In genomic region chr14:54087376-54087775, GRCh38 we compare ENCODE assay signal across 18 cellular contexts.
"Had no signal": no experiment of that assay in that cellular context is flagged by ENCODE, and none has a peak within 500 bp of the region (broad histone marks: within the 10 kb centered on the region; RNA-seq: fewer than 3 reads in every experiment).

No MANE protein-coding gene starts in this region.

- H3K36me3 ChIP-seq: adrenal gland, cardiac muscle cell, left lung, right atrium auricular region, spleen had no signal

- H3K4me3 Mint-ChIP-seq: activated CD8-positive, alpha-beta memory T cell treated with anti-CD3 and anti-CD28 coated beads, Interleukin-2, amount 10 ng/mL, durations not matched to agents 7 days and 5 days; activated naive CD4-positive, alpha-beta T cell treated with anti-CD3 and anti-CD28 coated beads, Interleukin-2, amount 50 U/mL, for 24 hours; endodermal cell; natural killer cell; stimulated activated naive CD8-positive, alpha-beta T cell treated with anti-CD3 and anti-CD28 coated beads, Interleukin-15, amount 100 ng/mL, for 72 hours had no signal

- H3K27me3 ChIP-seq: adrenal gland, cardiac muscle cell, hepatocyte, left lung, right atrium auricular region, spleen had no signal

- H3K4me2 ChIP-seq: hepatocyte had no signal

- H3K27ac ChIP-seq: adrenal gland, cardiac muscle cell, dorsolateral prefrontal cortex, hepatocyte, left lung, right atrium auricular region, spleen had no signal

- DNase-seq: activated CD4-positive, CD25-positive, alpha-beta regulatory T cell treated with anti-CD3 and anti-CD28 coated beads, Interleukin-2, amount 50 U/mL, for 72 hours; activated CD8-positive, alpha-beta memory T cell treated with anti-CD3 and anti-CD28 coated beads, Interleukin-2, amount 10 ng/mL, durations not matched to agents 7 days and 5 days; activated effector memory CD4-positive, alpha-beta T cell treated with Interleukin-2 at 50 U/mL for 16 hours; activated T-cell treated with anti-CD3 and anti-CD28 coated beads, Interleukin-2, amount 50 U/mL, for 1 hour; adrenal gland; dorsolateral prefrontal cortex; endodermal cell; left lung; mammary epithelial cell; natural killer cell; occipital lobe; spleen; stimulated activated naive CD8-positive, alpha-beta T cell treated with anti-CD3 and anti-CD28 coated beads, Interleukin-15, amount 100 ng/mL, for 72 hours had no signal

- H3K79me2 ChIP-seq: hepatocyte had no signal

- H3K4me1 Mint-ChIP-seq: activated CD8-positive, alpha-beta memory T cell treated with anti-CD3 and anti-CD28 coated beads, Interleukin-2, amount 10 ng/mL, durations not matched to agents 7 days and 5 days; activated naive CD4-positive, alpha-beta T cell treated with anti-CD3 and anti-CD28 coated beads, Interleukin-2, amount 50 U/mL, for 24 hours; endodermal cell; natural killer cell; stimulated activated naive CD8-positive, alpha-beta T cell treated with anti-CD3 and anti-CD28 coated beads, Interleukin-15, amount 100 ng/mL, for 72 hours had no signal

- H3K9me3 ChIP-seq: adrenal gland had no signal

- H3K27me3 Mint-ChIP-seq: activated CD8-positive, alpha-beta memory T cell treated with anti-CD3 and anti-CD28 coated beads, Interleukin-2, amount 10 ng/mL, durations not matched to agents 7 days and 5 days; progenitor cell of endocrine pancreas; stimulated activated naive CD8-positive, alpha-beta T cell treated with anti-CD3 and anti-CD28 coated beads, Interleukin-15, amount 100 ng/mL, for 72 hours had no signal

- H2AFZ ChIP-seq: hepatocyte had no signal

- ATAC-seq: activated CD8-positive, alpha-beta memory T cell treated with anti-CD3 and anti-CD28 coated beads, Interleukin-2, amount 10 ng/mL, durations not matched to agents 7 days and 5 days; natural killer cell; stimulated activated naive CD8-positive, alpha-beta T cell treated with anti-CD3 and anti-CD28 coated beads, Interleukin-15, amount 100 ng/mL, for 72 hours had no signal

- H3K9me3 Mint-ChIP-seq: endodermal cell; stimulated activated naive CD8-positive, alpha-beta T cell treated with anti-CD3 and anti-CD28 coated beads, Interleukin-15, amount 100 ng/mL, for 72 hours had no signal

- H3K27ac Mint-ChIP-seq: activated CD8-positive, alpha-beta memory T cell treated with anti-CD3 and anti-CD28 coated beads, Interleukin-2, amount 10 ng/mL, durations not matched to agents 7 days and 5 days; activated naive CD4-positive, alpha-beta T cell treated with anti-CD3 and anti-CD28 coated beads, Interleukin-2, amount 50 U/mL, for 24 hours; endodermal cell; natural killer cell; stimulated activated naive CD8-positive, alpha-beta T cell treated with anti-CD3 and anti-CD28 coated beads, Interleukin-15, amount 100 ng/mL, for 72 hours had no signal

- H3K4me3 ChIP-seq: adrenal gland, cardiac muscle cell, dorsolateral prefrontal cortex, hepatocyte, left lung, right atrium auricular region, spleen had no signal

- H3K4me1 ChIP-seq: left lung, right atrium auricular region, spleen had no signal

- H3K36me3 Mint-ChIP-seq: activated CD8-positive, alpha-beta memory T cell treated with anti-CD3 and anti-CD28 coated beads, Interleukin-2, amount 10 ng/mL, durations not matched to agents 7 days and 5 days; activated naive CD4-positive, alpha-beta T cell treated with anti-CD3 and anti-CD28 coated beads, Interleukin-2, amount 50 U/mL, for 24 hours; natural killer cell had no signal
